ENCODE assay signal across 33 cellular contexts in genomic region chr5:119105971-119106370, GRCh38. TPM values are rescaled to one million over a fixed set of nuclear protein-coding genes. Genes with fewer than 3 reads are reported as not detected.
DNase-seq lines count a peak whose midpoint lies in the region; ATAC-seq, FAIRE-seq and TF ChIP-seq lines count a peak whose summit lies in the region.
"Had no signal": no experiment of that assay in that cellular context is flagged by ENCODE, and none has a peak within 500 bp of the region (broad histone marks: within the 10 kb centered on the region; RNA-seq: fewer than 3 reads in every experiment).

No MANE protein-coding gene starts in this region.

- H3K27me3 Mint-ChIP-seq in GM23338 (ENCODE audit: insufficient read depth, low read depth, poor library complexity) = no peaks in the 10 kb centered on the region
- H3K27me3 Mint-ChIP-seq: activated CD4-positive, alpha-beta memory T cell treated with anti-CD3 and anti-CD28 coated beads, Interleukin-2, amount 10 ng/mL, durations not matched to agents 7 days and 5 days; activated naive CD8-positive, alpha-beta T cell treated with anti-CD3 and anti-CD28 coated beads, Interleukin-2, amount 10 ng/mL, durations not matched to agents 7 days and 5 days; naive B cell; type B pancreatic cell had no signal

- H3K79me2 ChIP-seq in GM23338 (replicated peaks; ENCODE audit: insufficient read depth) (no peaks in the 10 kb centered on the region; the same call in 1 of the 2 replicates), K562 (ENCODE audit: control insufficient read depth, insufficient read depth, low read length) (no peaks in the 10 kb centered on the region)

- H3K27ac ChIP-seq in GM23338 (ENCODE audit: low read depth) = no peak overlapping the region
- 0 out of 3 replicates have a peak overlapping the region, but pooled peaks have one; percentile 43 for H3K27ac ChIP-seq in K562 (ENCODE audit: extremely low read depth, low read depth, low read length)
- H3K27ac ChIP-seq in esophagus muscularis mucosa (replicated peaks in 1 of 4) = no peak overlapping the region
- H3K27ac ChIP-seq: BLaER1 treated with 17β-estradiol and CSF1 and Interleukin-3, amounts not matched to agents 10 nM and 100 nM; heart right ventricle; KMS-11; SJCRH30; stomach had no signal

- H3K4me1 Mint-ChIP-seq in GM23338 = no peaks in the 10 kb centered on the region
- H3K4me1 Mint-ChIP-seq: activated CD4-positive, alpha-beta memory T cell treated with anti-CD3 and anti-CD28 coated beads, Interleukin-2, amount 10 ng/mL, durations not matched to agents 7 days and 5 days; activated naive CD8-positive, alpha-beta T cell treated with anti-CD3 and anti-CD28 coated beads, Interleukin-2, amount 10 ng/mL, durations not matched to agents 7 days and 5 days had no signal

- TF ChIP-seq RAD21 in K562 (CRISPR knock-in tag; conservative IDR thresholded peaks at IDR 0.05 in 1 of 2, IDR thresholded peaks at IDR 0.05 in 1 of 2) = no peak

- no peaks in the 10 kb centered on the region for H3K9me2 ChIP-seq in GM23338 (ENCODE audit: insufficient read depth)

- H3K9me3 Mint-ChIP-seq in GM23338 = no peaks in the 10 kb centered on the region
- H3K9me3 Mint-ChIP-seq: activated CD4-positive, alpha-beta memory T cell treated with anti-CD3 and anti-CD28 coated beads, Interleukin-2, amount 10 ng/mL, durations not matched to agents 7 days and 5 days; activated naive CD8-positive, alpha-beta T cell treated with anti-CD3 and anti-CD28 coated beads, Interleukin-2, amount 10 ng/mL, durations not matched to agents 7 days and 5 days; HFFc6; naive B cell had no signal

- no peak overlapping the region for H2AFZ ChIP-seq in GM23338
- H2AFZ ChIP-seq in K562 (ENCODE audit: low read depth, low read length) = no peak overlapping the region

- no peak for FAIRE-seq in K562 (lab: Jason Lieb, UNC)
- FAIRE-seq: astrocyte had no signal

- no peak for TF ChIP-seq EP300 in K562 (IDR thresholded peaks at IDR 0.05; ENCODE audit: low read length)
- no peak for TF ChIP-seq EP300 in esophagus muscularis mucosa (IDR thresholded peaks at IDR 0.05)

- TF ChIP-seq POLR2A in K562 (conservative IDR thresholded peaks at IDR 0.05) (no peak), esophagus muscularis mucosa (IDR thresholded peaks at IDR 0.05; ENCODE audit: low read depth) (no peak)

- in situ Hi-C loops in K562 (cut with MboI) = no loop called here

- ATAC-seq in GM23338 (peak; percentile 74), K562 (peak; percentile 31; the same call in 2 of the 3 replicates), HG03460 (IDR thresholded peaks at IDR 0.05; ENCODE audit: unreplicated experiment) (no peak)
- ATAC-seq: heart right ventricle, left colon had no signal

- no peaks in the 10 kb centered on the region for H3K4me1 ChIP-seq in GM23338 (ENCODE audit: insufficient read depth)
- H3K4me1 ChIP-seq in K562 (replicated peaks in 1 of 2; ENCODE audit: control insufficient read depth in 2 of 2, insufficient read depth in 2 of 2, low read length in 2 of 2) = peaks cover 0 to 2% of the 10 kb centered on the region in 2 experiments; a peak in 1 of 5 replicates
- H3K4me1 ChIP-seq in esophagus muscularis mucosa = no peaks in the 10 kb centered on the region
- H3K4me1 ChIP-seq: BLaER1 treated with 17β-estradiol and CSF1 and Interleukin-3, amounts not matched to agents 10 nM and 100 nM; heart right ventricle; SJCRH30; stomach had no signal

- POLR2A ChIA-PET in K562 (lab: Yijun Ruan, JAX) = no interaction called here

- H3K36me3 ChIP-seq in GM23338 (ENCODE audit: insufficient read depth) = peaks cover 3% of the 10 kb centered on the region; the same call in 1 of the 2 replicates
- H3K36me3 ChIP-seq in K562 (ENCODE audit: control insufficient read depth, insufficient read depth, low read length) = peaks cover 27% of the 10 kb centered on the region
- peaks cover 3 to 39% (median 12%) of the 10 kb centered on the region in 4 donors for H3K36me3 ChIP-seq in esophagus muscularis mucosa

- peaks cover 44% of the 10 kb centered on the region for H3K36me3 Mint-ChIP-seq in GM23338 (ENCODE audit: low read depth)

- H3K4me2 ChIP-seq in GM23338 (no peak overlapping the region), K562 (ENCODE audit: insufficient read depth, low read length) (no peak overlapping the region)
- H3K4me2 ChIP-seq: BLaER1 treated with 17β-estradiol and CSF1 and Interleukin-3, amounts not matched to agents 10 nM and 100 nM; KMS-11; smooth muscle cell had no signal

- no peaks in the 10 kb centered on the region for H3K27me3 ChIP-seq in GM23338 (ENCODE audit: insufficient read depth)
- no peaks in the 10 kb centered on the region for H3K27me3 ChIP-seq in K562 (ENCODE audit: control insufficient read depth in 2 of 2, insufficient read depth in 2 of 2, low read length in 2 of 2)
- no peaks in the 10 kb centered on the region for H3K27me3 ChIP-seq in esophagus muscularis mucosa
- H3K27me3 ChIP-seq: BLaER1 treated with 17β-estradiol and CSF1 and Interleukin-3, amounts not matched to agents 10 nM and 100 nM; heart right ventricle; SJCRH30; stomach had no signal

- H4K20me1 ChIP-seq in GM23338 (replicated peaks; ENCODE audit: insufficient read depth) (no peaks in the 10 kb centered on the region; the same call in 1 of the 2 replicates), K562 (replicated peaks; ENCODE audit: control insufficient read depth, insufficient read depth, low read length) (no peaks in the 10 kb centered on the region)

- no peak overlapping the region for H3K4me3 ChIP-seq in GM23338
- no peak overlapping the region for H3K4me3 ChIP-seq in K562
- no peak overlapping the region for H3K4me3 ChIP-seq in esophagus muscularis mucosa
- H3K4me3 ChIP-seq: BLaER1 treated with 17β-estradiol and CSF1 and Interleukin-3, amounts not matched to agents 10 nM and 100 nM; heart right ventricle; SJCRH30; smooth muscle cell; stomach had no signal

- no TSS peak for BruUV-seq in K562 (replicated peaks; lab: Mats Ljungman, UMichigan)

- H3F3A ChIP-seq in GM23338 (replicated peaks; ENCODE audit: low read depth) = no peaks in the 10 kb centered on the region

- peak overlapping the region; percentile 12 for H3K27ac Mint-ChIP-seq in GM23338
- H3K27ac Mint-ChIP-seq: activated CD4-positive, alpha-beta memory T cell treated with anti-CD3 and anti-CD28 coated beads, Interleukin-2, amount 10 ng/mL, durations not matched to agents 7 days and 5 days; activated naive CD8-positive, alpha-beta T cell treated with anti-CD3 and anti-CD28 coated beads, Interleukin-2, amount 10 ng/mL, durations not matched to agents 7 days and 5 days; HFFc6; type B pancreatic cell had no signal

- H3K9me1 ChIP-seq in K562 (ENCODE audit: control insufficient read depth, insufficient read depth, low read length) = no peaks in the 10 kb centered on the region

- H3K9me3 ChIP-seq in K562 (replicated peaks; ENCODE audit: control insufficient read depth, insufficient read depth, low read depth, low read length) = no peaks in the 10 kb centered on the region
- no peaks in the 10 kb centered on the region for H3K9me3 ChIP-seq in esophagus muscularis mucosa
- H3K9me3 ChIP-seq: BLaER1 treated with 17β-estradiol and CSF1 and Interleukin-3, amounts not matched to agents 10 nM and 100 nM; heart right ventricle; SJCRH30; stomach had no signal

- H3K4me3 Mint-ChIP-seq in GM23338 = no peak overlapping the region
- H3K4me3 Mint-ChIP-seq: activated CD4-positive, alpha-beta memory T cell treated with anti-CD3 and anti-CD28 coated beads, Interleukin-2, amount 10 ng/mL, durations not matched to agents 7 days and 5 days; activated naive CD8-positive, alpha-beta T cell treated with anti-CD3 and anti-CD28 coated beads, Interleukin-2, amount 10 ng/mL, durations not matched to agents 7 days and 5 days; HFFc6; type B pancreatic cell had no signal

- H3K9ac ChIP-seq in K562 (ENCODE audit: insufficient read depth in 1 of 2, low read depth in 2 of 2, low read length in 2 of 2) = no peak overlapping the region
- H3K9ac ChIP-seq: BLaER1 treated with 17β-estradiol and CSF1 and Interleukin-3, amounts not matched to agents 10 nM and 100 nM; KMS-11 had no signal

- TF ChIP-seq CTCF in GM23338 (conservative IDR thresholded peaks at IDR 0.05; ENCODE audit: low read depth in 2 of 2) (no peak), K562 (IDR thresholded peaks at IDR 0.05 in 2 of 3, conservative IDR thresholded peaks at IDR 0.05 in 1 of 3; ENCODE audit: insufficient read depth in 2 of 3, low read depth in 1 of 3, low read length in 3 of 3) (no peak), esophagus muscularis mucosa (IDR thresholded peaks at IDR 0.05) (no peak)

- intact Hi-C loops in K562 (cut with micrococcal nuclease) (no loop called here), esophagus muscularis mucosa (cut with DNase I) (no loop called here)

- CTCF ChIA-PET in K562 (lab: Yijun Ruan, JAX; ENCODE audit: low intra/inter-chr PET ratio) = no interaction called here

- DNase-seq in GM23338 (ENCODE audit: low spot score) (peak; percentile 18), K562 (ENCODE audit: extremely low read depth in 1 of 4, low spot score in 3 of 4) (peak in 1 of 4 experiments; percentile 18), iPS-NIHi11 (ENCODE audit: low spot score) (peak; percentile 13), putamen (ENCODE audit: low spot score) (peak; percentile 34), NCI-H2171 (lab: John Stamatoyannopoulos, UW) (no peak), esophagus muscularis mucosa (ENCODE audit: extremely low spot score) (no peak), NK-92 (lab: John Stamatoyannopoulos, UW; ENCODE audit: unreplicated experiment) (no peak)
- DNase-seq: activated CD4-positive, alpha-beta memory T cell treated with anti-CD3 and anti-CD28 coated beads, Interleukin-2, amount 10 ng/mL, durations not matched to agents 7 days and 5 days; activated effector memory CD4-positive, alpha-beta T cell treated with anti-CD3 and anti-CD28 coated beads, Interleukin-2, amount 50 U/mL, for 16 hours; activated naive CD8-positive, alpha-beta T cell treated with anti-CD3 and anti-CD28 coated beads, Interleukin-2, amount 10 ng/mL, durations not matched to agents 7 days and 5 days; Calu3; central memory CD4-positive, alpha-beta T cell; dermis blood vessel endothelial cell; heart right ventricle; HFFc6; left colon; MM.1S; naive B cell; NCI-H2081; NCI-H345; NCI-H748 treated with DMSO at 0.1 percent for 48 hours; occipital lobe; retina; SJCRH30; stimulated activated CD4-positive, alpha-beta T cell treated with anti-CD3 and anti-CD28 coated beads, Interleukin-1b, Interleukin-23, amount 100 ng/mL, for 48 hours; stimulated activated CD8-positive, alpha-beta memory T cell treated with anti-CD3 and anti-CD28 coated beads, Interleukin-4, amount 100 ng/mL, for 48 hours; stomach had no signal

RNA-seq across cellular contexts. Expression of gene DMXL1, which starts 35.1 kb away (rescaled TPM):
- total RNA-seq in GM23338 (2014; rRNA removed; shearing (Covaris generic)) = 40.5 and 41.7 TPM in 2 replicates
- polyA plus RNA-seq in GM23338 (2016; fragmentation: Nextera tagmentation; extraction: Ambion mirVana) = 28.3 and 28.4 TPM in 2 replicates
- 87.5 and 343 TPM in 2 replicates for total RNA-seq in K562 (2011; cell fraction: chromatin; rRNA removed; ENCODE audit: low replicate concordance)
- 30.5 and 36.2 TPM in 2 replicates for total RNA-seq in K562 (2011; cell fraction: nucleolus; rRNA removed)
- total RNA-seq in K562 (2011; cell fraction: nucleoplasm; rRNA removed) = 57.3 and 63.4 TPM in 2 replicates
- 22.9 and 23.8 TPM in 2 replicates for total RNA-seq in K562 (2014; rRNA removed)
- 40.3 and 48.6 TPM in 2 replicates for total RNA-seq in K562 (2014; rRNA removed; fragmentation: Illumina TruSeq; extraction: Trizol)
- 35.2 and 37.2 TPM in 2 replicates for total RNA-seq in K562 (2015; rRNA removed; fragmentation: Illumina TruSeq; extraction: Trizol)
- total RNA-seq in K562 (2021) = 32.3 and 33.9 TPM in 2 replicates
- polyA plus RNA-seq in K562 (2011; rRNA removed) = 36.9 and 37.0 TPM in 2 replicates
- polyA plus RNA-seq in K562 (2011; cell fraction: cytosol; rRNA removed) = 5.8 and 10.7 TPM in 2 replicates
- 33.7 and 57.8 TPM in 2 replicates for polyA plus RNA-seq in K562 (2011; cell fraction: nucleus; rRNA removed)
- polyA plus RNA-seq in K562 (2012) = 14.0 and 28.4 TPM in 2 replicates
- 22.5 and 30.6 TPM in 2 replicates for polyA plus RNA-seq in K562 (2014; fragmentation: Illumina TruSeq; extraction: Trizol)
- polyA plus RNA-seq in K562 (2014; fragmentation: Nextera tagmentation; extraction: Ambion mirVana) = 1 to 10 TPM; 8.3 to 8.6 TPM
- polyA plus RNA-seq in K562 (2014; rRNA removed) = 17.6 and 20.3 TPM in 2 replicates
- polyA minus RNA-seq in K562 (2011; rRNA and poly(A)+ RNA removed) = 97.6 and 133 TPM in 2 replicates
- 26.8 and 32.4 TPM in 2 replicates for polyA minus RNA-seq in K562 (2011; cell fraction: cytosol; rRNA and poly(A)+ RNA removed)
- 96.9 and 165 TPM in 2 replicates for polyA minus RNA-seq in K562 (2011; cell fraction: nucleus; rRNA and poly(A)+ RNA removed)
- total RNA-seq in esophagus muscularis mucosa = 10 to 100 TPM; 36.3 to 65.6 (median 39.9) TPM

Comparison
In these comparisons a context has a peak if more than half of its experiments do, and no peak if none do; other contexts are left out.
1. DNase-seq: peak in GM23338 (single experiment), iPS-NIHi11 (single experiment) and putamen (single experiment); none in NCI-H2171 (single experiment), esophagus muscularis mucosa (single experiment) and NK-92 (single experiment).